In genomic region chr5:34924462-34924765, GRCh38 we compare ENCODE assay signal across 2 cellular contexts.
TF ChIP-seq lines count a peak whose summit lies in the region.

No MANE protein-coding gene starts in this region.

TF ChIP-seq in IMR-90, 13 proteins besides CTCF, POLR2A, EP300 and RAD21:
- TF ChIP-seq MXI1 (IDR thresholded peaks at IDR 0.05; ENCODE audit: borderline replicate concordance, low read depth, low read length) = no peak
- no peak for TF ChIP-seq BHLHE40 (IDR thresholded peaks at IDR 0.05; ENCODE audit: low read depth, low read length)
- no peak for TF ChIP-seq NFE2L2 (IDR thresholded peaks at IDR 0.05; ENCODE audit: low read depth, low read length)
- TF ChIP-seq CEBPB (IDR thresholded peaks at IDR 0.05; ENCODE audit: low read depth, low read length) = no peak
- TF ChIP-seq ELK1 (IDR thresholded peaks at IDR 0.05; ENCODE audit: borderline replicate concordance, low read depth, low read length) = no peak
- TF ChIP-seq MAZ (IDR thresholded peaks at IDR 0.05; ENCODE audit: borderline replicate concordance, low read depth, low read length) = no peak
- no peak for TF ChIP-seq RCOR1 (IDR thresholded peaks at IDR 0.05; ENCODE audit: insufficient replicate concordance, low read length)
- no peak for TF ChIP-seq CHD1 (IDR thresholded peaks at IDR 0.05; ENCODE audit: low read depth, low read length)
- no peak for TF ChIP-seq USF2 (IDR thresholded peaks at IDR 0.05; ENCODE audit: low read depth, low read length)
- no peak for TF ChIP-seq FOS (IDR thresholded peaks at IDR 0.05; ENCODE audit: low read depth, low read length)
TF ChIP-seq in IMR-90: peak in this region for 0.

TF ChIP-seq in K562, 482 proteins besides CTCF, POLR2A, EP300 and RAD21:
- TF ChIP-seq SPI1 (IDR thresholded peaks at IDR 0.05; ENCODE audit: borderline replicate concordance, low read depth, low read length) (no peak), IRF9 (tag; IDR thresholded peaks at IDR 0.05) (no peak), ZNF79 (CRISPR knock-in tag; IDR thresholded peaks at IDR 0.05; ENCODE audit: low read depth) (no peak), POLR2H (tag; IDR thresholded peaks at IDR 0.05; ENCODE audit: low read depth) (0 out of 2 replicates have a peak, but pooled peaks have one; percentile 6), ZNF589 (CRISPR knock-in tag; IDR thresholded peaks at IDR 0.05; ENCODE audit: low read depth) (no peak), CSDE1 (IDR thresholded peaks at IDR 0.05) (0 out of 4 replicates have a peak, but pooled peaks of 1 of the 2 experiments have one; percentile 4), KDM4B (IDR thresholded peaks at IDR 0.05; ENCODE audit: borderline replicate concordance in 2 of 2, low read depth in 1 of 2) (0 out of 4 replicates have a peak, but pooled peaks of 1 of the 2 experiments have one; percentile 5), FOXA1 (IDR thresholded peaks at IDR 0.05; ENCODE audit: borderline replicate concordance) (no peak), GTF2E2 (tag; IDR thresholded peaks at IDR 0.05) (0 out of 2 replicates have a peak, but pooled peaks have one; percentile 21)
